ENCODE assay signal across 1 cellular context in genomic region chr5:78566747-78567449, GRCh38.
TF ChIP-seq lines count a peak whose summit lies in the region.

No MANE protein-coding gene starts in this region.

TF ChIP-seq in GM23338, 12 proteins besides CTCF, POLR2A, EP300 and RAD21 (continued from another document):
- no peak for TF ChIP-seq JUNB (IDR thresholded peaks at IDR 0.05; ENCODE audit: unreplicated experiment)
- no peak for TF ChIP-seq CREB1 (CRISPR knock-in tag; IDR thresholded peaks at IDR 0.05; ENCODE audit: low read depth)
- TF ChIP-seq, protein P1, sequence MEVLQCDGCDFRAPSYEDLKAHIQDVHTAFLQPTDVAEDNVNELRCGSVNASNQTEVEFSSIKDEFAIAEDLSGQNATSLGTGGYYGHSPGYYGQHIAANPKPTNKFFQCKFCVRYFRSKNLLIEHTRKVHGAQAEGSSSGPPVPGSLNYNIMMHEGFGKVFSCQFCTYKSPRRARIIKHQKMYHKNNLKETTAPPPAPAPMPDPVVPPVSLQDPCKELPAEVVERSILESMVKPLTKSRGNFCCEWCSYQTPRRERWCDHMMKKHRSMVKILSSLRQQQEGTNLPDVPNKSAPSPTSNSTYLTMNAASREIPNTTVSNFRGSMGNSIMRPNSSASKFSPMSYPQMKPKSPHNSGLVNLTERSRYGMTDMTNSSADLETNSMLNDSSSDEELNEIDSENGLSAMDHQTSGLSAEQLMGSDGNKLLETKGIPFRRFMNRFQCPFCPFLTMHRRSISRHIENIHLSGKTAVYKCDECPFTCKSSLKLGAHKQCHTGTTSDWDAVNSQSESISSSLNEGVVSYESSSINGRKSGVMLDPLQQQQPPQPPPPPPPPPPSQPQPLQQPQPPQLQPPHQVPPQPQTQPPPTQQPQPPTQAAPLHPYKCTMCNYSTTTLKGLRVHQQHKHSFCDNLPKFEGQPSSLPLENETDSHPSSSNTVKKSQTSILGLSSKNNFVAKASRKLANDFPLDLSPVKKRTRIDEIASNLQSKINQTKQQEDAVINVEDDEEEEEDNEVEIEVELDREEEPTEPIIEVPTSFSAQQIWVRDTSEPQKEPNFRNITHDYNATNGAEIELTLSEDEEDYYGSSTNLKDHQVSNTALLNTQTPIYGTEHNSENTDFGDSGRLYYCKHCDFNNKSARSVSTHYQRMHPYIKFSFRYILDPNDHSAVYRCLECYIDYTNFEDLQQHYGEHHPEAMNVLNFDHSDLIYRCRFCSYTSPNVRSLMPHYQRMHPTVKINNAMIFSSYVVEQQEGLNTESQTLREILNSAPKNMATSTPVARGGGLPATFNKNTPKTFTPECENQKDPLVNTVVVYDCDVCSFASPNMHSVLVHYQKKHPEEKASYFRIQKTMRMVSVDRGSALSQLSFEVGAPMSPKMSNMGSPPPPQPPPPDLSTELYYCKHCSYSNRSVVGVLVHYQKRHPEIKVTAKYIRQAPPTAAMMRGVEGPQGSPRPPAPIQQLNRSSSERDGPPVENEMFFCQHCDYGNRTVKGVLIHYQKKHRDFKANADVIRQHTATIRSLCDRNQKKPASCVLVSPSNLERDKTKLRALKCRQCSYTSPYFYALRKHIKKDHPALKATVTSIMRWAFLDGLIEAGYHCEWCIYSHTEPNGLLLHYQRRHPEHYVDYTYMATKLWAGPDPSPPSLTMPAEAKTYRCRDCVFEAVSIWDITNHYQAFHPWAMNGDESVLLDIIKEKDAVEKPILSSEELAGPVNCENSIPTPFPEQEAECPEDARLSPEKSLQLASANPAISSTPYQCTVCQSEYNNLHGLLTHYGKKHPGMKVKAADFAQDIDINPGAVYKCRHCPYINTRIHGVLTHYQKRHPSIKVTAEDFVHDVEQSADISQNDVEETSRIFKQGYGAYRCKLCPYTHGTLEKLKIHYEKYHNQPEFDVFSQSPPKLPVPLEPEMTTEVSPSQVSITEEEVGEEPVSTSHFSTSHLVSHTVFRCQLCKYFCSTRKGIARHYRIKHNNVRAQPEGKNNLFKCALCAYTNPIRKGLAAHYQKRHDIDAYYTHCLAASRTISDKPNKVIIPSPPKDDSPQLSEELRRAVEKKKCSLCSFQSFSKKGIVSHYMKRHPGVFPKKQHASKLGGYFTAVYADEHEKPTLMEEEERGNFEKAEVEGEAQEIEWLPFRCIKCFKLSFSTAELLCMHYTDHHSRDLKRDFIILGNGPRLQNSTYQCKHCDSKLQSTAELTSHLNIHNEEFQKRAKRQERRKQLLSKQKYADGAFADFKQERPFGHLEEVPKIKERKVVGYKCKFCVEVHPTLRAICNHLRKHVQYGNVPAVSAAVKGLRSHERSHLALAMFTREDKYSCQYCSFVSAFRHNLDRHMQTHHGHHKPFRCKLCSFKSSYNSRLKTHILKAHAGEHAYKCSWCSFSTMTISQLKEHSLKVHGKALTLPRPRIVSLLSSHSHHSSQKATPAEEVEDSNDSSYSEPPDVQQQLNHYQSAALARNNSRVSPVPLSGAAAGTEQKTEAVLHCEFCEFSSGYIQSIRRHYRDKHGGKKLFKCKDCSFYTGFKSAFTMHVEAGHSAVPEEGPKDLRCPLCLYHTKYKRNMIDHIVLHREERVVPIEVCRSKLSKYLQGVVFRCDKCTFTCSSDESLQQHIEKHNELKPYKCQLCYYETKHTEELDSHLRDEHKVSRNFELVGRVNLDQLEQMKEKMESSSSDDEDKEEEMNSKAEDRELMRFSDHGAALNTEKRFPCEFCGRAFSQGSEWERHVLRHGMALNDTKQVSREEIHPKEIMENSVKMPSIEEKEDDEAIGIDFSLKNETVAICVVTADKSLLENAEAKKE (CRISPR knock-in tag; IDR thresholded peaks at IDR 0.05): no peak
- TF ChIP-seq NANOG (IDR thresholded peaks at IDR 0.05; ENCODE audit: borderline replicate concordance): no peak
- TF ChIP-seq ZNF114 (CRISPR knock-in tag; IDR thresholded peaks at IDR 0.05): no peak
- no peak for TF ChIP-seq EZH2phosphoT487 (IDR thresholded peaks at IDR 0.05; ENCODE audit: unreplicated experiment)
TF ChIP-seq in GM23338: peak in this region for 0.
